Comparison of ENCODE assay signal across 8 cellular contexts in genomic region chr5:113293613-113294340, GRCh38.
DNase-seq lines count a peak whose midpoint lies in the region; ATAC-seq and TF ChIP-seq lines count a peak whose summit lies in the region.

No MANE protein-coding gene starts in this region.

- H3K27me3 ChIP-seq in DOHH2 (ENCODE audit: control insufficient read depth, low read length): peaks cover 57% of the 10 kb centered on the region
- no peaks in the 10 kb centered on the region for H3K27me3 ChIP-seq in KMS-11 (ENCODE audit: insufficient read depth, low read depth)

- peaks cover 0 to 8% (median 0%) of the 10 kb centered on the region in 5 experiments for H3K9me3 Mint-ChIP-seq in brain

- H3K4me1 ChIP-seq in DOHH2 (ENCODE audit: control insufficient read depth, low read length): peaks cover 22% of the 10 kb centered on the region
- peaks cover 12% of the 10 kb centered on the region for H3K4me1 ChIP-seq in KMS-11 (ENCODE audit: low read depth, poor library complexity, severe bottlenecking)

- peak; percentile 42 for ATAC-seq in GM21447 (IDR thresholded peaks at IDR 0.05; ENCODE audit: unreplicated experiment)

- H3K36me3 ChIP-seq in DOHH2 (ENCODE audit: control insufficient read depth, low read length) (no peaks in the 10 kb centered on the region), KMS-11 (ENCODE audit: insufficient read depth) (no peaks in the 10 kb centered on the region)

- no peaks in the 10 kb centered on the region for H3K9me2 ChIP-seq in DOHH2 (replicated peaks; ENCODE audit: control insufficient read depth, low read length)

- peak; percentile 42 for DNase-seq in kidney tubule cell (ENCODE audit: low spot score)
- DNase-seq in substantia nigra (lab: John Stamatoyannopoulos, UW): peak in 3 of 49 donors; percentile 8 to 57 (median 13)
- DNase-seq in retina: no peak
- DNase-seq in activated gamma-delta T cell (lab: John Stamatoyannopoulos, UW): no peak

- peak overlapping the region; percentile 46; the same call in 1 of the 2 replicates for H3K9ac ChIP-seq in KMS-11

- no peak for TF ChIP-seq CTCF in DOHH2 (IDR thresholded peaks at IDR 0.05; ENCODE audit: low read depth, low read length, poor library complexity, severe bottlenecking)
- TF ChIP-seq CTCF in KMS-11 (conservative IDR thresholded peaks at IDR 0.05; ENCODE audit: low read depth, low read length): no peak
- TF ChIP-seq CTCF in brain (conservative IDR thresholded peaks at IDR 0.05): no peak

- H3K79me2 ChIP-seq in DOHH2 (ENCODE audit: control insufficient read depth, low read length) (no peaks in the 10 kb centered on the region), KMS-11 (ENCODE audit: insufficient read depth, low read depth) (no peaks in the 10 kb centered on the region)

- H4K20me1 ChIP-seq in DOHH2 (ENCODE audit: control insufficient read depth, insufficient read depth, low read depth, low read length): no peaks in the 10 kb centered on the region
- H4K20me1 ChIP-seq in KMS-11 (ENCODE audit: insufficient read depth): no peaks in the 10 kb centered on the region

- peaks cover 46% of the 10 kb centered on the region for H3K4me1 Mint-ChIP-seq in brain

- H3K36me3 Mint-ChIP-seq in brain: no peaks in the 10 kb centered on the region

- peak overlapping the region; percentile 76 for H3K4me2 ChIP-seq in DOHH2 (ENCODE audit: low read length)
- peak overlapping the region; percentile 68 for H3K4me2 ChIP-seq in KMS-11

- H3K9me3 ChIP-seq in DOHH2 (ENCODE audit: control insufficient read depth, insufficient read depth, low read length): no peaks in the 10 kb centered on the region

- peak overlapping the region; percentile 83 to 96 (median 86) for H3K4me3 Mint-ChIP-seq in brain

- H3K27ac Mint-ChIP-seq in brain: peak overlapping the region; percentile 2 to 96 (median 60)

- no peak overlapping the region for H3K27ac ChIP-seq in DOHH2 (ENCODE audit: low read depth, low read length)
- no peak overlapping the region for H3K27ac ChIP-seq in KMS-11
- H3K27ac ChIP-seq in substantia nigra (ENCODE audit: low read depth, low read length, poor library complexity, severe bottlenecking): peak overlapping the region; percentile 10

- peaks cover 39% of the 10 kb centered on the region for H3K27me3 Mint-ChIP-seq in brain

- no peaks in the 10 kb centered on the region for H3F3A ChIP-seq in DOHH2 (ENCODE audit: control insufficient read depth, insufficient read depth)

- peak overlapping the region; percentile 72 for H2AFZ ChIP-seq in KMS-11 (ENCODE audit: low read depth)

- H3K4me3 ChIP-seq in DOHH2 (ENCODE audit: low read length) (peak overlapping the region; percentile 74), KMS-11 (IDR thresholded peaks at IDR 0.05; ENCODE audit: insufficient read depth, low read depth, low read length) (no peak overlapping the region)
